In genomic region chr2:177617849-177618248, GRCh38 we compare ENCODE assay signal across 8 cellular contexts.
DNase-seq lines count a peak whose midpoint lies in the region; ATAC-seq and TF ChIP-seq lines count a peak whose summit lies in the region.

No MANE protein-coding gene starts in this region.

- H3K9me3 Mint-ChIP-seq in GM23338: no peaks in the 10 kb centered on the region

- peak overlapping the region; percentile 73 to 97 (median 96) for H3K9ac ChIP-seq in skeletal muscle tissue (ENCODE audit: low read depth in 1 of 3, low read length in 3 of 3)

- H3K4me3 Mint-ChIP-seq in GM23338: peak overlapping the region; percentile 93

- H3K9me2 ChIP-seq in GM23338 (ENCODE audit: insufficient read depth): no peaks in the 10 kb centered on the region

- no peaks in the 10 kb centered on the region for H4K20me1 ChIP-seq in GM23338 (replicated peaks; ENCODE audit: insufficient read depth)

- DNase-seq in GM23338 (ENCODE audit: low spot score) (no peak), right cardiac atrium (peak in 1 of 3 donors; percentile 49), OCI-M1 (lab: John Stamatoyannopoulos, UW) (no peak), NCI-H748 treated with DMSO at 0.1 percent for 48 hours (lab: John Stamatoyannopoulos, UW) (no peak)
- DNase-seq in activated CD4-positive, alpha-beta T cell treated with anti-CD3 and anti-CD28 coated beads, Interleukin-2, amount 50 U/mL, for 4 hours: no peak

- H3F3A ChIP-seq in GM23338 (replicated peaks; ENCODE audit: low read depth): no peaks in the 10 kb centered on the region

- intact Hi-C loops in right cardiac atrium (cut with DNase I): loop anchor here in 1 of 4 donors (10.0 kb wide), 2 partner anchors 133 to 283 kb away; no protein-coding TSS in a partner anchor

- WGBS in right cardiac atrium: 90% methylated on average over 9 of the region's 9 CpGs

- H3K79me2 ChIP-seq in GM23338 (replicated peaks; ENCODE audit: insufficient read depth): no peaks in the 10 kb centered on the region

- H3K27ac ChIP-seq in GM23338 (ENCODE audit: low read depth): peak overlapping the region; percentile 89; the same call in 1 of the 2 replicates
- H3K27ac ChIP-seq in VCaP: peak overlapping the region; percentile 90
- no peak overlapping the region for H3K27ac ChIP-seq in right cardiac atrium (ENCODE audit: low read length)
- H3K27ac ChIP-seq in skeletal muscle tissue (ENCODE audit: low read depth, low read length): peak overlapping the region; percentile 86

- H3K36me3 ChIP-seq in GM23338 (ENCODE audit: insufficient read depth): no peaks in the 10 kb centered on the region
- no peaks in the 10 kb centered on the region for H3K36me3 ChIP-seq in skeletal muscle tissue (ENCODE audit: control insufficient read depth in 3 of 3, insufficient read depth in 3 of 3, low read length in 3 of 3)

- TF ChIP-seq CTCF in GM23338 (conservative IDR thresholded peaks at IDR 0.05; ENCODE audit: low read depth in 2 of 2): no peak
- no peak for TF ChIP-seq CTCF in VCaP (conservative IDR thresholded peaks at IDR 0.05)

- H2AFZ ChIP-seq in GM23338: peak overlapping the region; percentile 94

- ATAC-seq in GM23338: no peak
- no peak for ATAC-seq in right cardiac atrium
- no peak for ATAC-seq in HG02610 (IDR thresholded peaks at IDR 0.05; ENCODE audit: unreplicated experiment)

- no peaks in the 10 kb centered on the region for H3K36me3 Mint-ChIP-seq in GM23338 (ENCODE audit: low read depth)

- H3K4me2 ChIP-seq in GM23338: peak overlapping the region; percentile 87

- H3K4me1 ChIP-seq in GM23338 (ENCODE audit: insufficient read depth) (0 out of 2 replicates have a peak, but pooled peaks cover 6% of the 10 kb centered on the region), right cardiac atrium (ENCODE audit: control insufficient read depth, insufficient read depth, low read length) (no peaks in the 10 kb centered on the region), skeletal muscle tissue (ENCODE audit: control insufficient read depth in 3 of 3, insufficient read depth in 3 of 3, low read length in 3 of 3) (peaks cover 5 to 11% (median 6%) of the 10 kb centered on the region in 3 donors)

- peaks cover 10% of the 10 kb centered on the region for H3K4me1 Mint-ChIP-seq in GM23338

- no peak overlapping the region for H3K27ac Mint-ChIP-seq in GM23338

- H3K4me3 ChIP-seq in GM23338 (peak overlapping the region; percentile 72), right cardiac atrium (ENCODE audit: low read length) (peak overlapping the region; percentile 69), skeletal muscle tissue (ENCODE audit: low read length in 3 of 3) (peak overlapping the region; percentile 85 to 97 (median 96))

- peaks cover 4% of the 10 kb centered on the region for H3K27me3 Mint-ChIP-seq in GM23338 (ENCODE audit: insufficient read depth, low read depth, poor library complexity)

- H3K9me3 ChIP-seq in right cardiac atrium (ENCODE audit: control insufficient read depth, low read length): no peaks in the 10 kb centered on the region
- no peaks in the 10 kb centered on the region for H3K9me3 ChIP-seq in skeletal muscle tissue (ENCODE audit: control insufficient read depth in 3 of 3, low read length in 3 of 3)

- H3K27me3 ChIP-seq in GM23338 (ENCODE audit: insufficient read depth): no peaks in the 10 kb centered on the region
- no peaks in the 10 kb centered on the region for H3K27me3 ChIP-seq in right cardiac atrium (ENCODE audit: control insufficient read depth, insufficient read depth)
- H3K27me3 ChIP-seq in skeletal muscle tissue (ENCODE audit: control insufficient read depth in 3 of 3, insufficient read depth in 3 of 3, low read length in 3 of 3): no peaks in the 10 kb centered on the region

TF ChIP-seq in GM23338, 12 proteins besides CTCF, POLR2A, EP300 and RAD21 (continues in another document):
- TF ChIP-seq EZH2 (IDR thresholded peaks at IDR 0.05; ENCODE audit: low read depth, unreplicated experiment) (no peak), JUNB (IDR thresholded peaks at IDR 0.05; ENCODE audit: unreplicated experiment) (no peak), ZNF331 (CRISPR knock-in tag; IDR thresholded peaks at IDR 0.05; ENCODE audit: low read depth) (no peak), STAT1 (IDR thresholded peaks at IDR 0.05; ENCODE audit: unreplicated experiment) (no peak), REST (IDR thresholded peaks at IDR 0.05; ENCODE audit: unreplicated experiment) (no peak), ZNF114 (CRISPR knock-in tag; IDR thresholded peaks at IDR 0.05) (no peak), CREB1 (CRISPR knock-in tag; IDR thresholded peaks at IDR 0.05; ENCODE audit: low read depth) (no peak), EZH2phosphoT487 (IDR thresholded peaks at IDR 0.05; ENCODE audit: unreplicated experiment) (no peak)
